1 cellular context compared by ENCODE assay signal in the genomic region with DNA sequence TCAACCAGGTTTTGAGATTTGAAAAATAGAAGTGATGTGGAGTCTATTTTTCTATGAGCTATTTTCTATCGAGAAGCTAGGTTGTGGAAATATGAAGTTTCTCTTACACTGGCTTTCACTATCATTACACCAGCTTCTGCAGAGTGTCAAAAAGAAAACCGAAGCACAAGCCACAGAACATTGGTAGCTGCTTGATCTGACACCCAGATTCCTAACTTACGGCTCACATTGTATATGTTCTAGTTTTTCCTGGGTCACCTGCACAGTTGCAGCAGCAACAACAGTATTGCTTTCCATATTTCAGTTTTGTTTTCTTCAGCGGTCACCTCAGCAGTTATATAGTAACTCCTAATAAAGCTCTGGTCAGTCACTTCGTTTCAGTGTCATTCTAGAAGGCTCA.
TF ChIP-seq lines count a peak whose summit lies in the region.

No MANE protein-coding gene starts in this region.

TF ChIP-seq in GM23338, 12 proteins besides CTCF, POLR2A, EP300 and RAD21 (continued from another document):
- TF ChIP-seq, protein P1, sequence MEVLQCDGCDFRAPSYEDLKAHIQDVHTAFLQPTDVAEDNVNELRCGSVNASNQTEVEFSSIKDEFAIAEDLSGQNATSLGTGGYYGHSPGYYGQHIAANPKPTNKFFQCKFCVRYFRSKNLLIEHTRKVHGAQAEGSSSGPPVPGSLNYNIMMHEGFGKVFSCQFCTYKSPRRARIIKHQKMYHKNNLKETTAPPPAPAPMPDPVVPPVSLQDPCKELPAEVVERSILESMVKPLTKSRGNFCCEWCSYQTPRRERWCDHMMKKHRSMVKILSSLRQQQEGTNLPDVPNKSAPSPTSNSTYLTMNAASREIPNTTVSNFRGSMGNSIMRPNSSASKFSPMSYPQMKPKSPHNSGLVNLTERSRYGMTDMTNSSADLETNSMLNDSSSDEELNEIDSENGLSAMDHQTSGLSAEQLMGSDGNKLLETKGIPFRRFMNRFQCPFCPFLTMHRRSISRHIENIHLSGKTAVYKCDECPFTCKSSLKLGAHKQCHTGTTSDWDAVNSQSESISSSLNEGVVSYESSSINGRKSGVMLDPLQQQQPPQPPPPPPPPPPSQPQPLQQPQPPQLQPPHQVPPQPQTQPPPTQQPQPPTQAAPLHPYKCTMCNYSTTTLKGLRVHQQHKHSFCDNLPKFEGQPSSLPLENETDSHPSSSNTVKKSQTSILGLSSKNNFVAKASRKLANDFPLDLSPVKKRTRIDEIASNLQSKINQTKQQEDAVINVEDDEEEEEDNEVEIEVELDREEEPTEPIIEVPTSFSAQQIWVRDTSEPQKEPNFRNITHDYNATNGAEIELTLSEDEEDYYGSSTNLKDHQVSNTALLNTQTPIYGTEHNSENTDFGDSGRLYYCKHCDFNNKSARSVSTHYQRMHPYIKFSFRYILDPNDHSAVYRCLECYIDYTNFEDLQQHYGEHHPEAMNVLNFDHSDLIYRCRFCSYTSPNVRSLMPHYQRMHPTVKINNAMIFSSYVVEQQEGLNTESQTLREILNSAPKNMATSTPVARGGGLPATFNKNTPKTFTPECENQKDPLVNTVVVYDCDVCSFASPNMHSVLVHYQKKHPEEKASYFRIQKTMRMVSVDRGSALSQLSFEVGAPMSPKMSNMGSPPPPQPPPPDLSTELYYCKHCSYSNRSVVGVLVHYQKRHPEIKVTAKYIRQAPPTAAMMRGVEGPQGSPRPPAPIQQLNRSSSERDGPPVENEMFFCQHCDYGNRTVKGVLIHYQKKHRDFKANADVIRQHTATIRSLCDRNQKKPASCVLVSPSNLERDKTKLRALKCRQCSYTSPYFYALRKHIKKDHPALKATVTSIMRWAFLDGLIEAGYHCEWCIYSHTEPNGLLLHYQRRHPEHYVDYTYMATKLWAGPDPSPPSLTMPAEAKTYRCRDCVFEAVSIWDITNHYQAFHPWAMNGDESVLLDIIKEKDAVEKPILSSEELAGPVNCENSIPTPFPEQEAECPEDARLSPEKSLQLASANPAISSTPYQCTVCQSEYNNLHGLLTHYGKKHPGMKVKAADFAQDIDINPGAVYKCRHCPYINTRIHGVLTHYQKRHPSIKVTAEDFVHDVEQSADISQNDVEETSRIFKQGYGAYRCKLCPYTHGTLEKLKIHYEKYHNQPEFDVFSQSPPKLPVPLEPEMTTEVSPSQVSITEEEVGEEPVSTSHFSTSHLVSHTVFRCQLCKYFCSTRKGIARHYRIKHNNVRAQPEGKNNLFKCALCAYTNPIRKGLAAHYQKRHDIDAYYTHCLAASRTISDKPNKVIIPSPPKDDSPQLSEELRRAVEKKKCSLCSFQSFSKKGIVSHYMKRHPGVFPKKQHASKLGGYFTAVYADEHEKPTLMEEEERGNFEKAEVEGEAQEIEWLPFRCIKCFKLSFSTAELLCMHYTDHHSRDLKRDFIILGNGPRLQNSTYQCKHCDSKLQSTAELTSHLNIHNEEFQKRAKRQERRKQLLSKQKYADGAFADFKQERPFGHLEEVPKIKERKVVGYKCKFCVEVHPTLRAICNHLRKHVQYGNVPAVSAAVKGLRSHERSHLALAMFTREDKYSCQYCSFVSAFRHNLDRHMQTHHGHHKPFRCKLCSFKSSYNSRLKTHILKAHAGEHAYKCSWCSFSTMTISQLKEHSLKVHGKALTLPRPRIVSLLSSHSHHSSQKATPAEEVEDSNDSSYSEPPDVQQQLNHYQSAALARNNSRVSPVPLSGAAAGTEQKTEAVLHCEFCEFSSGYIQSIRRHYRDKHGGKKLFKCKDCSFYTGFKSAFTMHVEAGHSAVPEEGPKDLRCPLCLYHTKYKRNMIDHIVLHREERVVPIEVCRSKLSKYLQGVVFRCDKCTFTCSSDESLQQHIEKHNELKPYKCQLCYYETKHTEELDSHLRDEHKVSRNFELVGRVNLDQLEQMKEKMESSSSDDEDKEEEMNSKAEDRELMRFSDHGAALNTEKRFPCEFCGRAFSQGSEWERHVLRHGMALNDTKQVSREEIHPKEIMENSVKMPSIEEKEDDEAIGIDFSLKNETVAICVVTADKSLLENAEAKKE (CRISPR knock-in tag; IDR thresholded peaks at IDR 0.05) = no peak
- no peak for TF ChIP-seq EZH2phosphoT487 (IDR thresholded peaks at IDR 0.05; ENCODE audit: unreplicated experiment)
- TF ChIP-seq EZH2 (IDR thresholded peaks at IDR 0.05; ENCODE audit: low read depth, unreplicated experiment) = no peak
